In genomic region chr12:63149884-63150254, GRCh38 we compare ENCODE assay signal across 11 cellular contexts. TPM values are rescaled to one million over a fixed set of nuclear protein-coding genes. Genes with fewer than 3 reads are reported as not detected.
DNase-seq lines count a peak whose midpoint lies in the region; ATAC-seq and TF ChIP-seq lines count a peak whose summit lies in the region.
"Had no signal": no experiment of that assay in that cellular context is flagged by ENCODE, and none has a peak within 500 bp of the region (broad histone marks: within the 10 kb centered on the region; RNA-seq: fewer than 3 reads in every experiment).

No MANE protein-coding gene starts in this region.

- no peaks in the 10 kb centered on the region for H3K79me1 ChIP-seq in mesendoderm (ENCODE audit: low read length)

- peaks cover 9 to 19% of the 10 kb centered on the region in 2 donors for H3K4me1 ChIP-seq in duodenal mucosa (ENCODE audit: control insufficient read depth in 1 of 2, insufficient read depth in 2 of 2, low read length in 2 of 2)
- peaks cover 2% of the 10 kb centered on the region for H3K4me1 ChIP-seq in mesendoderm (ENCODE audit: control insufficient read depth, low read depth, low read length)
- peaks cover 0 to 19% of the 10 kb centered on the region in 2 donors for H3K4me1 ChIP-seq in thoracic aorta (ENCODE audit: control insufficient read depth in 1 of 2, low read depth in 2 of 2)
- no peaks in the 10 kb centered on the region for H3K4me1 ChIP-seq in GM23248 (ENCODE audit: insufficient read depth)
- H3K4me1 ChIP-seq in CD8-positive, alpha-beta memory T cell (ENCODE audit: insufficient read depth, low read length): no peaks in the 10 kb centered on the region
- H3K4me1 ChIP-seq in BE2C: no peaks in the 10 kb centered on the region
- H3K4me1 ChIP-seq: SJCRH30 had no signal

- H4K8ac ChIP-seq in mesendoderm (ENCODE audit: low read depth, low read length): no peak overlapping the region

- no peak overlapping the region for H3K27ac Mint-ChIP-seq in WTC11
- H3K27ac Mint-ChIP-seq in CD8-positive, alpha-beta memory T cell: no peak overlapping the region

- H3K27me3 Mint-ChIP-seq in WTC11 (ENCODE audit: low read depth): peaks cover 77% of the 10 kb centered on the region
- peaks cover 21 to 62% of the 10 kb centered on the region in 2 donors for H3K27me3 Mint-ChIP-seq in CD8-positive, alpha-beta memory T cell

- no peak for ATAC-seq in WTC11
- ATAC-seq in thoracic aorta (ENCODE audit: insufficient number of reproducible peaks, low FRiP score, low read depth): no peak

- H2AFZ ChIP-seq in GM23248: no peak overlapping the region

- peak overlapping the region; percentile 82 for H3K4me3 Mint-ChIP-seq in WTC11
- H3K4me3 Mint-ChIP-seq in CD8-positive, alpha-beta memory T cell: peak overlapping the region in 1 of 7 donors; percentile 45

- CTCF ChIA-PET in WTC11 (lab: Charles Lee): interaction anchor here (0.6 to 3.8 kb wide), 4 partner anchors 12 to 166 kb away, joined by 3 to 31 read pairs (median 6); no protein-coding TSS in a partner anchor
- CTCF ChIA-PET in CD8-positive, alpha-beta memory T cell (lab: Charles Lee): no interaction called here

- in situ Hi-C loops in GM23248 (cut with MboI): no loop called here

- no peak overlapping the region for H3K56ac ChIP-seq in mesendoderm (ENCODE audit: low read length)

- peaks cover 11% of the 10 kb centered on the region for H3K36me3 Mint-ChIP-seq in WTC11
- H3K36me3 Mint-ChIP-seq in CD8-positive, alpha-beta memory T cell: no peaks in the 10 kb centered on the region

- H3K36me3 ChIP-seq in duodenal mucosa (ENCODE audit: control insufficient read depth in 1 of 2, insufficient read depth in 2 of 2, low read length in 2 of 2) (no peaks in the 10 kb centered on the region), mesendoderm (ENCODE audit: control insufficient read depth, insufficient read depth, low read length) (no peaks in the 10 kb centered on the region), thoracic aorta (no peaks in the 10 kb centered on the region), GM23248 (ENCODE audit: low read depth) (no peaks in the 10 kb centered on the region), BE2C (no peaks in the 10 kb centered on the region)
- no peaks in the 10 kb centered on the region for H3K36me3 ChIP-seq in CD8-positive, alpha-beta memory T cell (ENCODE audit: insufficient read depth, low read length)
- H3K36me3 ChIP-seq: neutrophil, SJCRH30 had no signal

- H2AK5ac ChIP-seq in mesendoderm (ENCODE audit: low read length): no peak overlapping the region

- no peak overlapping the region for H3K23ac ChIP-seq in mesendoderm (ENCODE audit: low read length)

- H3K4me1 Mint-ChIP-seq in WTC11: peaks cover 19% of the 10 kb centered on the region
- H3K4me1 Mint-ChIP-seq in CD8-positive, alpha-beta memory T cell: peaks cover 1 to 15% (median 12%) of the 10 kb centered on the region in 3 donors

- H3K4me2 ChIP-seq in mesendoderm (ENCODE audit: low read length) (peak overlapping the region; percentile 84), GM23248 (ENCODE audit: unreplicated experiment) (no peak overlapping the region)

- H3K9me3 Mint-ChIP-seq in WTC11: peaks cover 12% of the 10 kb centered on the region
- H3K9me3 Mint-ChIP-seq in CD8-positive, alpha-beta memory T cell: peaks cover 0 to 11% (median 7%) of the 10 kb centered on the region in 5 donors

- no CpG with 5 or more reads among the region's 26 CpGs for WGBS in mesendoderm (ENCODE audit: extremely low coverage, insufficient coverage, low lambda C conversion rate)
- WGBS in GM23248 (ENCODE audit: low coverage in 1 of 2, low lambda C conversion rate in 2 of 2, missing lambda C conversion rate in 2 of 2), 2 experiments: 8% methylated on average over 23 to 26 of the region's 26 CpGs

- no peaks in the 10 kb centered on the region for H3K9me2 ChIP-seq in GM23248 (ENCODE audit: insufficient read depth)

- H3K9me3 ChIP-seq in duodenal mucosa (ENCODE audit: control insufficient read depth in 1 of 2, low read length in 2 of 2) (no peaks in the 10 kb centered on the region), thoracic aorta (no peaks in the 10 kb centered on the region), GM23248 (ENCODE audit: low read depth) (no peaks in the 10 kb centered on the region), BE2C (no peaks in the 10 kb centered on the region)
- H3K9me3 ChIP-seq in CD8-positive, alpha-beta memory T cell (ENCODE audit: low read length): no peaks in the 10 kb centered on the region
- H3K9me3 ChIP-seq: neutrophil, SJCRH30 had no signal

- no peak overlapping the region for H3K9ac ChIP-seq in duodenal mucosa (ENCODE audit: low read depth in 1 of 2, low read length in 2 of 2)
- no peak overlapping the region for H3K9ac ChIP-seq in mesendoderm (ENCODE audit: low read length)
- no peak overlapping the region for H3K9ac ChIP-seq in GM23248

- H2BK5ac ChIP-seq in mesendoderm (ENCODE audit: low read length): no peak overlapping the region

- H2BK15ac ChIP-seq in mesendoderm (replicated peaks; ENCODE audit: low read depth): no peak overlapping the region

- TF ChIP-seq CTCF in WTC11 (IDR thresholded peaks at IDR 0.05) (no peak), thoracic aorta (IDR thresholded peaks at IDR 0.05) (no peak), BE2C (IDR thresholded peaks at IDR 0.05; ENCODE audit: low read depth, low read length) (no peak)

- H3K4ac ChIP-seq in mesendoderm (ENCODE audit: low read depth, low read length): no peak overlapping the region

- H3K27ac ChIP-seq in duodenal mucosa (ENCODE audit: low read depth, low read length) (no peak overlapping the region), mesendoderm (ENCODE audit: low read depth, low read length) (no peak overlapping the region), thoracic aorta (no peak overlapping the region), GM23248 (no peak overlapping the region)
- H3K27ac ChIP-seq in CD8-positive, alpha-beta memory T cell (ENCODE audit: low read depth, low read length): no peak overlapping the region
- H3K27ac ChIP-seq: neutrophil, SJCRH30 had no signal

- no peak overlapping the region for H4K5ac ChIP-seq in mesendoderm (ENCODE audit: low read length)

- no peaks in the 10 kb centered on the region for H3F3A ChIP-seq in GM23248 (ENCODE audit: insufficient read depth)

- H3K18ac ChIP-seq in mesendoderm (ENCODE audit: low read length): no peak overlapping the region

- H3K27me3 ChIP-seq in duodenal mucosa (ENCODE audit: control insufficient read depth in 1 of 2, insufficient read depth in 2 of 2, low read length in 2 of 2): peaks cover 31 to 54% of the 10 kb centered on the region in 2 donors
- peaks cover 17% of the 10 kb centered on the region for H3K27me3 ChIP-seq in mesendoderm (ENCODE audit: insufficient read depth, low read length, poor library complexity)
- peaks cover 10% of the 10 kb centered on the region for H3K27me3 ChIP-seq in thoracic aorta (replicated peaks; ENCODE audit: insufficient read depth)
- H3K27me3 ChIP-seq in GM23248 (replicated peaks; ENCODE audit: insufficient read depth): peaks cover 53% of the 10 kb centered on the region
- H3K27me3 ChIP-seq in CD8-positive, alpha-beta memory T cell (ENCODE audit: insufficient read depth, low read length, poor library complexity, severe bottlenecking): peaks cover 5% of the 10 kb centered on the region
- peaks cover 30% of the 10 kb centered on the region for H3K27me3 ChIP-seq in BE2C
- H3K27me3 ChIP-seq: SJCRH30 had no signal

- no peak for DNase-seq in WTC11 (ENCODE audit: low spot score)
- DNase-seq in mesendoderm: no peak
- DNase-seq in thoracic aorta (ENCODE audit: low spot score): no peak
- DNase-seq in GM23248: no peak
- no peak for DNase-seq in CD8-positive, alpha-beta memory T cell
- no peak for DNase-seq in BE2C
- DNase-seq: activated naive CD4-positive, alpha-beta T cell treated with Interleukin-2 at 50 U/mL for 16 hours; COR-L47; SJCRH30 had no signal

- POLR2A ChIA-PET in WTC11 (lab: Charles Lee): no interaction called here
- POLR2A ChIA-PET in CD8-positive, alpha-beta memory T cell (lab: Charles Lee): no interaction called here

- H3K79me2 ChIP-seq in mesendoderm (ENCODE audit: control insufficient read depth, insufficient read depth, low read length) (no peaks in the 10 kb centered on the region), GM23248 (ENCODE audit: insufficient read depth) (no peaks in the 10 kb centered on the region)

- peak overlapping the region; percentile 60 for H3K4me3 ChIP-seq in duodenal mucosa (ENCODE audit: low read depth in 1 of 2, low read length in 2 of 2)
- H3K4me3 ChIP-seq in mesendoderm (ENCODE audit: low read length): no peak overlapping the region
- peak overlapping the region; percentile 66 for H3K4me3 ChIP-seq in thoracic aorta
- no peak overlapping the region for H3K4me3 ChIP-seq in GM23248
- no peak overlapping the region for H3K4me3 ChIP-seq in CD8-positive, alpha-beta memory T cell (ENCODE audit: low read length)
- no peak overlapping the region for H3K4me3 ChIP-seq in BE2C (ENCODE audit: low read depth, low read length)
- H3K4me3 ChIP-seq: SJCRH30 had no signal

- no peak overlapping the region for H2BK120ac ChIP-seq in mesendoderm (ENCODE audit: low read depth, low read length)

- H4K20me1 ChIP-seq in GM23248 (ENCODE audit: insufficient read depth): no peaks in the 10 kb centered on the region

TF ChIP-seq in WTC11, 78 proteins besides CTCF, POLR2A, EP300 and RAD21 (continues in another document):
- TF ChIP-seq ZNF425 (CRISPR knock-in tag; conservative IDR thresholded peaks at IDR 0.05) (no peak), ATF1 (CRISPR knock-in tag; IDR thresholded peaks at IDR 0.05) (0 out of 2 replicates have a peak, but pooled peaks have one; percentile 0)

RNA-seq across cellular contexts. Expression of gene AVPR1A, which starts 1.1 kb away (rescaled TPM):
- total RNA-seq in WTC11 (2021): 0.09 to 0.24 TPM (median 0.11 TPM) in 3 replicates
- 0.08 TPM for polyA plus RNA-seq in mesendoderm (2013, experiment 1 of 2)
- polyA plus RNA-seq in mesendoderm (2013, experiment 2 of 2): 0.20 TPM
- 1 to 10 TPM; 4.3 to 8.5 TPM for total RNA-seq in thoracic aorta
- total RNA-seq in GM23248 (2014; rRNA removed; shearing (Covaris generic)): not detected in 2 replicates
- not detected in 2 replicates for polyA plus RNA-seq in GM23248 (2016; fragmentation: Nextera tagmentation; extraction: Ambion mirVana)
- not detected for total RNA-seq in CD8-positive, alpha-beta memory T cell
- polyA plus RNA-seq in CD8-positive, alpha-beta memory T cell: not detected
- 0.66 TPM for polyA plus RNA-seq in BE2C (2012; ENCODE audit: insufficient read depth, insufficient read length, low read depth)
- total RNA-seq: SJCRH30 had no signal

Comparison
In these comparisons a context has a peak if more than half of its experiments do, and no peak if none do; other contexts are left out.
1. H3K4me3 ChIP-seq: peak in duodenal mucosa (2 of 2) and thoracic aorta (single experiment); none in mesendoderm (single experiment), GM23248 (single experiment), CD8-positive, alpha-beta memory T cell (single experiment) and BE2C (single experiment).